In the genomic region with DNA sequence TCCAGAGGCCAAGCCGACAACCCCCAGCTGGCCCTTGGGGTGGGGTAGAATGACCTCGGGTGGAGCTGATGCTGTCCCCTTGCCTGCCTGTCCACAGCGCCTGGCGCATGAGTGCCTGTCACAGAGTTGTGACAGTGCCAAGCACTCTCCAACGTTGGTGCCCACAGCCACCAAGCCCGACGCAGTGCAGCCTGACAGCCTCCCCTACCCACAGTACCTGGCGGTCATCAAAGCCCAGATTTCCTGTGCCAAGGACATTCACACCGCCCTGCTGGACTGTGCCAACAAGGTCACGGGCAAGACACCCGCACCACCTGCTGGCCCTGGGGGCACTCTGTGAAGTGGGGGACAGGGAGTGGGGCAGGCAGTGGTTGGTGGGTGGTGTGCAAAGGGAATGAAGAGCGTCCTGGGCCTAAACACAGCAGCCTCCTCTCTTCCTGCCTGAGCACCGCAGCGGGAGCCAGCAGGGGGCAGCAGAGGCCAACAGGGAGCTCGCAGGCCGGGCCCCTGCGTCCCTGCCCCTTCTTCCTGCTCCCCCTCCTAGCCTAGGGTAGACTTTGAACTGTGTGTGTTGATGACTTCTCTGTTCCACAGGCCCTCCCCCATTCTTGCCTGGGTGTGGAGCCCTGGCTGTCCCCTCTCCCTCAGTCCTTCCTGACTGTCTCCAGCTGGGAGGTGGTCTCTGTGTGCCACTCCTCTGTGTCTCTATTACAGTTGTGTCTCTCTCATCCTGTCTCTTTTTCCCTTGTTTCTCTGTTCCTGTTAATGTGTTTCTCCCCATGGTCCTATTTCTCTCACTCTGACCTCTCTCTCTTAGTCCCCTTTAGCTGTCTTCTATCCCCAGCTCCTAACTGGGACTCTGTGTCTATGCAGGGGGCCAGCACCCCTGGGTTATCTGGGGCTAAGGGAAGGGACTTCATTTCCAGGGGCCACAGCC, we compare ENCODE assay signal across 1 cellular context.
TF ChIP-seq lines count a peak whose summit lies in the region.

No MANE protein-coding gene starts in this region.

TF ChIP-seq in K562, 482 proteins besides CTCF, POLR2A, EP300 and RAD21 (continued from another document and continues in another):
- TF ChIP-seq, protein P1, sequence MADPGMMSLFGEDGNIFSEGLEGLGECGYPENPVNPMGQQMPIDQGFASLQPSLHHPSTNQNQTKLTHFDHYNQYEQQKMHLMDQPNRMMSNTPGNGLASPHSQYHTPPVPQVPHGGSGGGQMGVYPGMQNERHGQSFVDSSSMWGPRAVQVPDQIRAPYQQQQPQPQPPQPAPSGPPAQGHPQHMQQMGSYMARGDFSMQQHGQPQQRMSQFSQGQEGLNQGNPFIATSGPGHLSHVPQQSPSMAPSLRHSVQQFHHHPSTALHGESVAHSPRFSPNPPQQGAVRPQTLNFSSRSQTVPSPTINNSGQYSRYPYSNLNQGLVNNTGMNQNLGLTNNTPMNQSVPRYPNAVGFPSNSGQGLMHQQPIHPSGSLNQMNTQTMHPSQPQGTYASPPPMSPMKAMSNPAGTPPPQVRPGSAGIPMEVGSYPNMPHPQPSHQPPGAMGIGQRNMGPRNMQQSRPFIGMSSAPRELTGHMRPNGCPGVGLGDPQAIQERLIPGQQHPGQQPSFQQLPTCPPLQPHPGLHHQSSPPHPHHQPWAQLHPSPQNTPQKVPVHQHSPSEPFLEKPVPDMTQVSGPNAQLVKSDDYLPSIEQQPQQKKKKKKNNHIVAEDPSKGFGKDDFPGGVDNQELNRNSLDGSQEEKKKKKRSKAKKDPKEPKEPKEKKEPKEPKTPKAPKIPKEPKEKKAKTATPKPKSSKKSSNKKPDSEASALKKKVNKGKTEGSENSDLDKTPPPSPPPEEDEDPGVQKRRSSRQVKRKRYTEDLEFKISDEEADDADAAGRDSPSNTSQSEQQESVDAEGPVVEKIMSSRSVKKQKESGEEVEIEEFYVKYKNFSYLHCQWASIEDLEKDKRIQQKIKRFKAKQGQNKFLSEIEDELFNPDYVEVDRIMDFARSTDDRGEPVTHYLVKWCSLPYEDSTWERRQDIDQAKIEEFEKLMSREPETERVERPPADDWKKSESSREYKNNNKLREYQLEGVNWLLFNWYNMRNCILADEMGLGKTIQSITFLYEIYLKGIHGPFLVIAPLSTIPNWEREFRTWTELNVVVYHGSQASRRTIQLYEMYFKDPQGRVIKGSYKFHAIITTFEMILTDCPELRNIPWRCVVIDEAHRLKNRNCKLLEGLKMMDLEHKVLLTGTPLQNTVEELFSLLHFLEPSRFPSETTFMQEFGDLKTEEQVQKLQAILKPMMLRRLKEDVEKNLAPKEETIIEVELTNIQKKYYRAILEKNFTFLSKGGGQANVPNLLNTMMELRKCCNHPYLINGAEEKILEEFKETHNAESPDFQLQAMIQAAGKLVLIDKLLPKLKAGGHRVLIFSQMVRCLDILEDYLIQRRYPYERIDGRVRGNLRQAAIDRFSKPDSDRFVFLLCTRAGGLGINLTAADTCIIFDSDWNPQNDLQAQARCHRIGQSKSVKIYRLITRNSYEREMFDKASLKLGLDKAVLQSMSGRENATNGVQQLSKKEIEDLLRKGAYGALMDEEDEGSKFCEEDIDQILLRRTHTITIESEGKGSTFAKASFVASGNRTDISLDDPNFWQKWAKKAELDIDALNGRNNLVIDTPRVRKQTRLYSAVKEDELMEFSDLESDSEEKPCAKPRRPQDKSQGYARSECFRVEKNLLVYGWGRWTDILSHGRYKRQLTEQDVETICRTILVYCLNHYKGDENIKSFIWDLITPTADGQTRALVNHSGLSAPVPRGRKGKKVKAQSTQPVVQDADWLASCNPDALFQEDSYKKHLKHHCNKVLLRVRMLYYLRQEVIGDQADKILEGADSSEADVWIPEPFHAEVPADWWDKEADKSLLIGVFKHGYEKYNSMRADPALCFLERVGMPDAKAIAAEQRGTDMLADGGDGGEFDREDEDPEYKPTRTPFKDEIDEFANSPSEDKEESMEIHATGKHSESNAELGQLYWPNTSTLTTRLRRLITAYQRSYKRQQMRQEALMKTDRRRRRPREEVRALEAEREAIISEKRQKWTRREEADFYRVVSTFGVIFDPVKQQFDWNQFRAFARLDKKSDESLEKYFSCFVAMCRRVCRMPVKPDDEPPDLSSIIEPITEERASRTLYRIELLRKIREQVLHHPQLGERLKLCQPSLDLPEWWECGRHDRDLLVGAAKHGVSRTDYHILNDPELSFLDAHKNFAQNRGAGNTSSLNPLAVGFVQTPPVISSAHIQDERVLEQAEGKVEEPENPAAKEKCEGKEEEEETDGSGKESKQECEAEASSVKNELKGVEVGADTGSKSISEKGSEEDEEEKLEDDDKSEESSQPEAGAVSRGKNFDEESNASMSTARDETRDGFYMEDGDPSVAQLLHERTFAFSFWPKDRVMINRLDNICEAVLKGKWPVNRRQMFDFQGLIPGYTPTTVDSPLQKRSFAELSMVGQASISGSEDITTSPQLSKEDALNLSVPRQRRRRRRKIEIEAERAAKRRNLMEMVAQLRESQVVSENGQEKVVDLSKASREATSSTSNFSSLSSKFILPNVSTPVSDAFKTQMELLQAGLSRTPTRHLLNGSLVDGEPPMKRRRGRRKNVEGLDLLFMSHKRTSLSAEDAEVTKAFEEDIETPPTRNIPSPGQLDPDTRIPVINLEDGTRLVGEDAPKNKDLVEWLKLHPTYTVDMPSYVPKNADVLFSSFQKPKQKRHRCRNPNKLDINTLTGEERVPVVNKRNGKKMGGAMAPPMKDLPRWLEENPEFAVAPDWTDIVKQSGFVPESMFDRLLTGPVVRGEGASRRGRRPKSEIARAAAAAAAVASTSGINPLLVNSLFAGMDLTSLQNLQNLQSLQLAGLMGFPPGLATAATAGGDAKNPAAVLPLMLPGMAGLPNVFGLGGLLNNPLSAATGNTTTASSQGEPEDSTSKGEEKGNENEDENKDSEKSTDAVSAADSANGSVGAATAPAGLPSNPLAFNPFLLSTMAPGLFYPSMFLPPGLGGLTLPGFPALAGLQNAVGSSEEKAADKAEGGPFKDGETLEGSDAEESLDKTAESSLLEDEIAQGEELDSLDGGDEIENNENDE (IDR thresholded peaks at IDR 0.05; ENCODE audit: low read depth, low read length): no peak
- TF ChIP-seq, protein P2, sequence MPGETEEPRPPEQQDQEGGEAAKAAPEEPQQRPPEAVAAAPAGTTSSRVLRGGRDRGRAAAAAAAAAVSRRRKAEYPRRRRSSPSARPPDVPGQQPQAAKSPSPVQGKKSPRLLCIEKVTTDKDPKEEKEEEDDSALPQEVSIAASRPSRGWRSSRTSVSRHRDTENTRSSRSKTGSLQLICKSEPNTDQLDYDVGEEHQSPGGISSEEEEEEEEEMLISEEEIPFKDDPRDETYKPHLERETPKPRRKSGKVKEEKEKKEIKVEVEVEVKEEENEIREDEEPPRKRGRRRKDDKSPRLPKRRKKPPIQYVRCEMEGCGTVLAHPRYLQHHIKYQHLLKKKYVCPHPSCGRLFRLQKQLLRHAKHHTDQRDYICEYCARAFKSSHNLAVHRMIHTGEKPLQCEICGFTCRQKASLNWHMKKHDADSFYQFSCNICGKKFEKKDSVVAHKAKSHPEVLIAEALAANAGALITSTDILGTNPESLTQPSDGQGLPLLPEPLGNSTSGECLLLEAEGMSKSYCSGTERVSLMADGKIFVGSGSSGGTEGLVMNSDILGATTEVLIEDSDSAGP (CRISPR knock-in tag; IDR thresholded peaks at IDR 0.05): 0 out of 2 replicates have a peak, but pooled peaks have one; percentile 47
- TF ChIP-seq, protein P3, sequence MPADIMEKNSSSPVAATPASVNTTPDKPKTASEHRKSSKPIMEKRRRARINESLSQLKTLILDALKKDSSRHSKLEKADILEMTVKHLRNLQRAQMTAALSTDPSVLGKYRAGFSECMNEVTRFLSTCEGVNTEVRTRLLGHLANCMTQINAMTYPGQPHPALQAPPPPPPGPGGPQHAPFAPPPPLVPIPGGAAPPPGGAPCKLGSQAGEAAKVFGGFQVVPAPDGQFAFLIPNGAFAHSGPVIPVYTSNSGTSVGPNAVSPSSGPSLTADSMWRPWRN (IDR thresholded peaks at IDR 0.05; ENCODE audit: low read depth): no peak
- TF ChIP-seq ESRRA (IDR thresholded peaks at IDR 0.05; ENCODE audit: borderline replicate concordance, low read depth): no peak
- TF ChIP-seq, protein P4, sequence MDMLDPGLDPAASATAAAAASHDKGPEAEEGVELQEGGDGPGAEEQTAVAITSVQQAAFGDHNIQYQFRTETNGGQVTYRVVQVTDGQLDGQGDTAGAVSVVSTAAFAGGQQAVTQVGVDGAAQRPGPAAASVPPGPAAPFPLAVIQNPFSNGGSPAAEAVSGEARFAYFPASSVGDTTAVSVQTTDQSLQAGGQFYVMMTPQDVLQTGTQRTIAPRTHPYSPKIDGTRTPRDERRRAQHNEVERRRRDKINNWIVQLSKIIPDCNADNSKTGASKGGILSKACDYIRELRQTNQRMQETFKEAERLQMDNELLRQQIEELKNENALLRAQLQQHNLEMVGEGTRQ (CRISPR knock-in tag; IDR thresholded peaks at IDR 0.05): no peak
- TF ChIP-seq NR1H2 (CRISPR knock-in tag; IDR thresholded peaks at IDR 0.05): no peak
- TF ChIP-seq EWSR1 (IDR thresholded peaks at IDR 0.05; ENCODE audit: borderline replicate concordance, low read depth, partially characterized antibody): no peak
- no peak for TF ChIP-seq CHCHD3 (CRISPR knock-in tag; IDR thresholded peaks at IDR 0.05)
- no peak for TF ChIP-seq SRSF9 (IDR thresholded peaks at IDR 0.05; ENCODE audit: borderline replicate concordance, low read depth, low read length)
- no peak for TF ChIP-seq ATF1 (CRISPR knock-in tag; IDR thresholded peaks at IDR 0.05)
- TF ChIP-seq ATF1 (tag; IDR thresholded peaks at IDR 0.05): no peak
- TF ChIP-seq RFX5 (IDR thresholded peaks at IDR 0.05; ENCODE audit: low read depth, low read length): no peak
- TF ChIP-seq SNIP1 (IDR thresholded peaks at IDR 0.05; ENCODE audit: low read depth): no peak
- TF ChIP-seq L3MBTL2 (IDR thresholded peaks at IDR 0.05): no peak
- TF ChIP-seq, protein P5, sequence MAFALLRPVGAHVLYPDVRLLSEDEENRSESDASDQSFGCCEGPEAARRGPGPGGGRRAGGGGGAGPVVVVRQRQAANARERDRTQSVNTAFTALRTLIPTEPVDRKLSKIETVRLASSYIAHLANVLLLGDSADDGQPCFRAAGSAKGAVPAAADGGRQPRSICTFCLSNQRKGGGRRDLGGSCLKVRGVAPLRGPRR (CRISPR knock-in tag; IDR thresholded peaks at IDR 0.05): no peak
- TF ChIP-seq HNRNPH1 (optimal IDR thresholded peaks at IDR 0.05; ENCODE audit: low read depth, low read length): no peak
- no peak for TF ChIP-seq TGIF2 (CRISPR knock-in tag; IDR thresholded peaks at IDR 0.05)
- TF ChIP-seq GABPB2 (CRISPR knock-in tag; conservative IDR thresholded peaks at IDR 0.05): no peak
- TF ChIP-seq CEBPG (CRISPR knock-in tag; IDR thresholded peaks at IDR 0.05): no peak
- TF ChIP-seq CEBPG (tag; conservative IDR thresholded peaks at IDR 0.05 in 1 of 2, IDR thresholded peaks at IDR 0.05 in 1 of 2): no peak
- TF ChIP-seq, protein P6, sequence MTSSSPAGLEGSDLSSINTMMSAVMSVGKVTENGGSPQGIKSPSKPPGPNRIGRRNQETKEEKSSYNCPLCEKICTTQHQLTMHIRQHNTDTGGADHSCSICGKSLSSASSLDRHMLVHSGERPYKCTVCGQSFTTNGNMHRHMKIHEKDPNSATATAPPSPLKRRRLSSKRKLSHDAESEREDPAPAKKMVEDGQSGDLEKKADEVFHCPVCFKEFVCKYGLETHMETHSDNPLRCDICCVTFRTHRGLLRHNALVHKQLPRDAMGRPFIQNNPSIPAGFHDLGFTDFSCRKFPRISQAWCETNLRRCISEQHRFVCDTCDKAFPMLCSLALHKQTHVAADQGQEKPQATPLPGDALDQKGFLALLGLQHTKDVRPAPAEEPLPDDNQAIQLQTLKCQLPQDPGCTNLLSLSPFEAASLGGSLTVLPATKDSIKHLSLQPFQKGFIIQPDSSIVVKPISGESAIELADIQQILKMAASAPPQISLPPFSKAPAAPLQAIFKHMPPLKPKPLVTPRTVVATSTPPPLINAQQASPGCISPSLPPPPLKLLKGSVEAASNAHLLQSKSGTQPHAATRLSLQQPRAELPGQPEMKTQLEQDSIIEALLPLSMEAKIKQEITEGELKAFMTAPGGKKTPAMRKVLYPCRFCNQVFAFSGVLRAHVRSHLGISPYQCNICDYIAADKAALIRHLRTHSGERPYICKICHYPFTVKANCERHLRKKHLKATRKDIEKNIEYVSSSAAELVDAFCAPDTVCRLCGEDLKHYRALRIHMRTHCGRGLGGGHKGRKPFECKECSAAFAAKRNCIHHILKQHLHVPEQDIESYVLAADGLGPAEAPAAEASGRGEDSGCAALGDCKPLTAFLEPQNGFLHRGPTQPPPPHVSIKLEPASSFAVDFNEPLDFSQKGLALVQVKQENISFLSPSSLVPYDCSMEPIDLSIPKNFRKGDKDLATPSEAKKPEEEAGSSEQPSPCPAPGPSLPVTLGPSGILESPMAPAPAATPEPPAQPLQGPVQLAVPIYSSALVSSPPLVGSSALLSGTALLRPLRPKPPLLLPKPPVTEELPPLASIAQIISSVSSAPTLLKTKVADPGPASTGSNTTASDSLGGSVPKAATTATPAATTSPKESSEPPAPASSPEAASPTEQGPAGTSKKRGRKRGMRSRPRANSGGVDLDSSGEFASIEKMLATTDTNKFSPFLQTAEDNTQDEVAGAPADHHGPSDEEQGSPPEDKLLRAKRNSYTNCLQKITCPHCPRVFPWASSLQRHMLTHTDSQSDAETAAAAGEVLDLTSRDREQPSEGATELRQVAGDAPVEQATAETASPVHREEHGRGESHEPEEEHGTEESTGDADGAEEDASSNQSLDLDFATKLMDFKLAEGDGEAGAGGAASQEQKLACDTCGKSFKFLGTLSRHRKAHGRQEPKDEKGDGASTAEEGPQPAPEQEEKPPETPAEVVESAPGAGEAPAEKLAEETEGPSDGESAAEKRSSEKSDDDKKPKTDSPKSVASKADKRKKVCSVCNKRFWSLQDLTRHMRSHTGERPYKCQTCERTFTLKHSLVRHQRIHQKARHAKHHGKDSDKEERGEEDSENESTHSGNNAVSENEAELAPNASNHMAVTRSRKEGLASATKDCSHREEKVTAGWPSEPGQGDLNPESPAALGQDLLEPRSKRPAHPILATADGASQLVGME (CRISPR knock-in tag; IDR thresholded peaks at IDR 0.05): no peak
- no peak; the same call in 1 of the 2 replicates for TF ChIP-seq ZNF41 (CRISPR knock-in tag; conservative IDR thresholded peaks at IDR 0.05)
- no peak for TF ChIP-seq FOXJ2 (tag; IDR thresholded peaks at IDR 0.05)
- no peak for TF ChIP-seq RBM25 (IDR thresholded peaks at IDR 0.05; ENCODE audit: low read depth, low read length, severe bottlenecking)
- 0 out of 2 replicates have a peak, but pooled peaks have one; percentile 9 for TF ChIP-seq SOX6 (IDR thresholded peaks at IDR 0.05)
- no peak for TF ChIP-seq SRSF1 (IDR thresholded peaks at IDR 0.05; ENCODE audit: low read depth, low read length)
- TF ChIP-seq IFI16 (CRISPR knock-in tag; IDR thresholded peaks at IDR 0.05): no peak
- no peak for TF ChIP-seq ZNF699 (CRISPR knock-in tag; IDR thresholded peaks at IDR 0.05; ENCODE audit: insufficient replicate concordance)
- 0 out of 4 replicates have a peak, but pooled peaks of 1 of the 2 experiments have one; percentile 28 for TF ChIP-seq HDAC1 (IDR thresholded peaks at IDR 0.05)
- TF ChIP-seq ZNF780A (CRISPR knock-in tag; IDR thresholded peaks at IDR 0.05): no peak
- no peak for TF ChIP-seq DIDO1 (tag; IDR thresholded peaks at IDR 0.05; ENCODE audit: low read depth)
- TF ChIP-seq ZNF174 (CRISPR knock-in tag; IDR thresholded peaks at IDR 0.05): no peak
- peak; percentile 38; the same call in 1 of the 2 replicates for TF ChIP-seq CREM (IDR thresholded peaks at IDR 0.05; ENCODE audit: low read depth)
- no peak for TF ChIP-seq ZNF324 (CRISPR knock-in tag; IDR thresholded peaks at IDR 0.05)
- TF ChIP-seq SRF (CRISPR knock-in tag; IDR thresholded peaks at IDR 0.05): no peak
- no peak for TF ChIP-seq ZNF133 (CRISPR knock-in tag; IDR thresholded peaks at IDR 0.05)
- TF ChIP-seq SIN3A (IDR thresholded peaks at IDR 0.05; ENCODE audit: borderline replicate concordance in 2 of 2, control insufficient read depth in 1 of 2, low read depth in 2 of 2, low read length in 2 of 2): no peak
- TF ChIP-seq DACH1 (IDR thresholded peaks at IDR 0.05; ENCODE audit: partially characterized antibody): no peak
- no peak for TF ChIP-seq TCF3 (CRISPR knock-in tag; IDR thresholded peaks at IDR 0.05)
